In the genomic region with DNA sequence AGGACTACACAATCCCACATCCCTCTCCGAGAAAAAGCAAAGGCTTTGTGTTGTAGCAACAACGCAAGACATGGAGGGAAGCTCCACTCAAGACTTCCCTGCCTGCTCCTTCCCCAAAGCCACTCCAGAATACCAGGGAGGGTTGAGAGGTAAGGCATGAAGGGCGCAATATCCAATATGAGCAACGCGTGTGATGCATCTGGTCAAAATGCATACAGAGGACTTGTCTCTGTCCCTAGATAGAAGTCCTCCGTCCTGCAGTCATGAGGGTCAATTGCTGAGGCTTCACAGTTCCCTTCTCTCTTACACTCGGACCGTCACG, we compare ENCODE assay signal across 1 cellular context.
TF ChIP-seq lines count a peak whose summit lies in the region.

No MANE protein-coding gene starts in this region.

TF ChIP-seq in SK-N-SH, 30 proteins besides CTCF, POLR2A, EP300 and RAD21 (continued from another document):
- TF ChIP-seq, protein P1, sequence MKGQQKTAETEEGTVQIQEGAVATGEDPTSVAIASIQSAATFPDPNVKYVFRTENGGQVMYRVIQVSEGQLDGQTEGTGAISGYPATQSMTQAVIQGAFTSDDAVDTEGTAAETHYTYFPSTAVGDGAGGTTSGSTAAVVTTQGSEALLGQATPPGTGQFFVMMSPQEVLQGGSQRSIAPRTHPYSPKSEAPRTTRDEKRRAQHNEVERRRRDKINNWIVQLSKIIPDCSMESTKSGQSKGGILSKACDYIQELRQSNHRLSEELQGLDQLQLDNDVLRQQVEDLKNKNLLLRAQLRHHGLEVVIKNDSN (IDR thresholded peaks at IDR 0.05; ENCODE audit: borderline replicate concordance, low read depth), result no peak
- TF ChIP-seq ELF1 (IDR thresholded peaks at IDR 0.05) (no peak), SIN3A (IDR thresholded peaks at IDR 0.05; ENCODE audit: borderline replicate concordance, low read depth, low read length) (no peak), RFX5 (IDR thresholded peaks at IDR 0.05; ENCODE audit: low read length) (no peak), YY1 (IDR thresholded peaks at IDR 0.05; ENCODE audit: low read depth) (no peak), FOXJ3 (CRISPR knock-in tag; IDR thresholded peaks at IDR 0.05) (no peak), TEAD4 (IDR thresholded peaks at IDR 0.05; ENCODE audit: borderline replicate concordance, insufficient read depth) (no peak), FOSL2 (IDR thresholded peaks at IDR 0.05; ENCODE audit: borderline replicate concordance, low read depth) (no peak)
- TF ChIP-seq, protein P2, sequence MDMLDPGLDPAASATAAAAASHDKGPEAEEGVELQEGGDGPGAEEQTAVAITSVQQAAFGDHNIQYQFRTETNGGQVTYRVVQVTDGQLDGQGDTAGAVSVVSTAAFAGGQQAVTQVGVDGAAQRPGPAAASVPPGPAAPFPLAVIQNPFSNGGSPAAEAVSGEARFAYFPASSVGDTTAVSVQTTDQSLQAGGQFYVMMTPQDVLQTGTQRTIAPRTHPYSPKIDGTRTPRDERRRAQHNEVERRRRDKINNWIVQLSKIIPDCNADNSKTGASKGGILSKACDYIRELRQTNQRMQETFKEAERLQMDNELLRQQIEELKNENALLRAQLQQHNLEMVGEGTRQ (IDR thresholded peaks at IDR 0.05; ENCODE audit: borderline replicate concordance, low read depth, low read length), result no peak
- TF ChIP-seq, protein P3, sequence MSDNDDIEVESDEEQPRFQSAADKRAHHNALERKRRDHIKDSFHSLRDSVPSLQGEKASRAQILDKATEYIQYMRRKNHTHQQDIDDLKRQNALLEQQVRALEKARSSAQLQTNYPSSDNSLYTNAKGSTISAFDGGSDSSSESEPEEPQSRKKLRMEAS (IDR thresholded peaks at IDR 0.05; ENCODE audit: low read depth), result no peak
- TF ChIP-seq, protein P4, sequence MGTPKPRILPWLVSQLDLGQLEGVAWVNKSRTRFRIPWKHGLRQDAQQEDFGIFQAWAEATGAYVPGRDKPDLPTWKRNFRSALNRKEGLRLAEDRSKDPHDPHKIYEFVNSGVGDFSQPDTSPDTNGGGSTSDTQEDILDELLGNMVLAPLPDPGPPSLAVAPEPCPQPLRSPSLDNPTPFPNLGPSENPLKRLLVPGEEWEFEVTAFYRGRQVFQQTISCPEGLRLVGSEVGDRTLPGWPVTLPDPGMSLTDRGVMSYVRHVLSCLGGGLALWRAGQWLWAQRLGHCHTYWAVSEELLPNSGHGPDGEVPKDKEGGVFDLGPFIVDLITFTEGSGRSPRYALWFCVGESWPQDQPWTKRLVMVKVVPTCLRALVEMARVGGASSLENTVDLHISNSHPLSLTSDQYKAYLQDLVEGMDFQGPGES (IDR thresholded peaks at IDR 0.05; ENCODE audit: low read depth, low read length), result no peak
